Comparison of ENCODE assay signal across 14 cellular contexts in the genomic region with DNA sequence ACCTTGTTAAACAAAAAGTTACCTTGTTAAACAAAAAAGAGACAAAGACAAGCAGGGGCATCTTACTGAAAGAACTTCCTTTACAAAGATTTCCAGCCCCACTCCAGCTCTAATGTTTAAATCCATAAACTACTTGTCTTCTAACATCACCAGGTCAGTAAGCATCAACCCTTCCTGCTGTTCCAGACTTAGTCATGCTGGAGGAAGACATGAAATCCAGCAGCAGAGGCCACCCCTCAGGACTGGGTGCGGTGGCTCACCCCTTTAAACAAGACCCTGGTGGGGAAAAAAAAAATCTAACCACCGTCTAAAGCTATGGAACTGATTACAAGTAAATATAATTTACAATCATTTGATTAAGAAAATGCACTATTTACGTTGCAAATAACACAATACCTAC. TPM values are rescaled to one million over a fixed set of nuclear protein-coding genes. Genes with fewer than 3 reads are reported as not detected.
DNase-seq lines count a peak whose midpoint lies in the region; ATAC-seq, FAIRE-seq and TF ChIP-seq lines count a peak whose summit lies in the region.
"Had no signal": no experiment of that assay in that cellular context is flagged by ENCODE, and none has a peak within 500 bp of the region (broad histone marks: within the 10 kb centered on the region; RNA-seq: fewer than 3 reads in every experiment).

No MANE protein-coding gene starts in this region.

- no peak for TF ChIP-seq POLR2A in upper lobe of left lung (IDR thresholded peaks at IDR 0.05)

- peaks cover 18% of the 10 kb centered on the region for H4K20me1 ChIP-seq in GM23338 (replicated peaks; ENCODE audit: insufficient read depth)

- H3K9me3 ChIP-seq in kidney (ENCODE audit: control insufficient read depth in 1 of 2, low read length in 2 of 2) (no peaks in the 10 kb centered on the region), upper lobe of left lung (no peaks in the 10 kb centered on the region)

- TF ChIP-seq CTCF in brain microvascular endothelial cell (IDR thresholded peaks at IDR 0.05; ENCODE audit: low read depth, low read length, missing control alignments) (no peak), kidney (IDR thresholded peaks at IDR 0.05; ENCODE audit: borderline replicate concordance, extremely low read depth, insufficient read depth) (no peak), upper lobe of left lung (IDR thresholded peaks at IDR 0.05) (no peak), GM23338 (conservative IDR thresholded peaks at IDR 0.05; ENCODE audit: low read depth in 2 of 2) (no peak)

- peak overlapping the region; percentile 76 for H3K27ac ChIP-seq in brain microvascular endothelial cell
- H3K27ac ChIP-seq in kidney (ENCODE audit: low read depth in 2 of 2, low read length in 2 of 2) = peak overlapping the region; percentile 8 to 10
- peak overlapping the region; percentile 4 to 73 (median 49) for H3K27ac ChIP-seq in upper lobe of left lung
- H3K27ac ChIP-seq in GM23338 (ENCODE audit: low read depth) = no peak overlapping the region

- no peak overlapping the region for H2AFZ ChIP-seq in GM23338

- peaks cover 0 to 5% of the 10 kb centered on the region in 2 donors for H3K4me1 ChIP-seq in kidney (ENCODE audit: control insufficient read depth in 1 of 2, insufficient read depth in 1 of 2, low read depth in 1 of 2, low read length in 2 of 2)
- peaks cover 42 to 59% (median 48%) of the 10 kb centered on the region in 4 donors for H3K4me1 ChIP-seq in upper lobe of left lung
- H3K4me1 ChIP-seq in GM23338 (ENCODE audit: insufficient read depth) = no peaks in the 10 kb centered on the region

- no peaks in the 10 kb centered on the region for H3F3A ChIP-seq in GM23338 (replicated peaks; ENCODE audit: low read depth)

- no peak overlapping the region for H3K9ac ChIP-seq in kidney (ENCODE audit: low read length in 2 of 2)

- peak overlapping the region; percentile 59 for H3K27ac Mint-ChIP-seq in activated T-cell treated with anti-CD3 and anti-CD28 coated beads, Interleukin-2, amount 50 U/mL, for 72 hours
- H3K27ac Mint-ChIP-seq in GM23338 = no peak overlapping the region

- in situ Hi-C loops in brain microvascular endothelial cell (cut with HindIII; ENCODE audit: low pct_ligation_motif_present, low sequenced_read_pairs) = no loop called here

- TF ChIP-seq EP300 in upper lobe of left lung (IDR thresholded peaks at IDR 0.05) = no peak

- H3K4me3 ChIP-seq in brain microvascular endothelial cell (ENCODE audit: low read depth, low read length) (no peak overlapping the region), kidney (ENCODE audit: low read length in 2 of 2) (no peak overlapping the region), upper lobe of left lung (no peak overlapping the region), GM23338 (no peak overlapping the region)

- intact Hi-C loops in kidney (cut with DNase I) = no loop called here

- no peak overlapping the region for H3K4me2 ChIP-seq in GM23338

- no peak for DNase-seq in activated T-cell treated with anti-CD3 and anti-CD28 coated beads, Interleukin-2, amount 50 U/mL, for 72 hours
- DNase-seq in activated T-cell treated with anti-CD3 and anti-CD28 coated beads, Interleukin-2, amount 50 U/mL, for 4 hours = no peak
- DNase-seq in brain microvascular endothelial cell (peak; percentile 61), kidney (no peak), upper lobe of left lung (no peak), GM23338 (ENCODE audit: low spot score) (no peak), NCI-H748 treated with DMSO at 0.1 percent for 48 hours (lab: John Stamatoyannopoulos, UW) (no peak)
- DNase-seq: DMS79 treated with DMSO at 0.1 percent for 48 hours, right cardiac atrium had no signal

- peaks cover 8 to 10% of the 10 kb centered on the region in 2 donors for H3K36me3 Mint-ChIP-seq in activated T-cell treated with anti-CD3 and anti-CD28 coated beads, Interleukin-2, amount 50 U/mL, for 72 hours (ENCODE audit: insufficient read depth in 2 of 2)
- peaks cover 18% of the 10 kb centered on the region for H3K36me3 Mint-ChIP-seq in activated T-cell treated with anti-CD3 and anti-CD28 coated beads, Interleukin-2, amount 50 U/mL, for 4 hours (ENCODE audit: insufficient read depth)
- H3K36me3 Mint-ChIP-seq in GM23338 (ENCODE audit: low read depth) = peaks cover 46% of the 10 kb centered on the region

- no peak for ATAC-seq in activated T-cell treated with anti-CD3 and anti-CD28 coated beads, Interleukin-2, amount 50 U/mL, for 72 hours (replicated peaks in 1 of 2)
- no peak for ATAC-seq in activated T-cell treated with anti-CD3 and anti-CD28 coated beads, Interleukin-2, amount 50 U/mL, for 4 hours
- ATAC-seq in upper lobe of left lung (ENCODE audit: low FRiP score in 2 of 2) (no peak), GM19397 (IDR thresholded peaks at IDR 0.05; ENCODE audit: unreplicated experiment) (no peak), GM23338 (no peak)

- no peak overlapping the region for H3K4me3 Mint-ChIP-seq in activated T-cell treated with anti-CD3 and anti-CD28 coated beads, Interleukin-2, amount 50 U/mL, for 72 hours
- no peak overlapping the region for H3K4me3 Mint-ChIP-seq in activated T-cell treated with anti-CD3 and anti-CD28 coated beads, Interleukin-2, amount 50 U/mL, for 4 hours
- no peak overlapping the region for H3K4me3 Mint-ChIP-seq in GM23338

- no peaks in the 10 kb centered on the region for H3K9me2 ChIP-seq in GM23338 (ENCODE audit: insufficient read depth)

- WGBS in upper lobe of left lung, 2 donors = 47 to 66% methylated on average over 3 of the region's 3 CpGs

- FAIRE-seq in kidney (lab: Jason Lieb, UNC) = no peak

- peaks cover 9% of the 10 kb centered on the region for H3K36me3 ChIP-seq in brain microvascular endothelial cell (replicated peaks)
- peaks cover 21% of the 10 kb centered on the region in 2 donors for H3K36me3 ChIP-seq in kidney (ENCODE audit: control insufficient read depth in 1 of 2, insufficient read depth in 2 of 2, low read length in 2 of 2)
- peaks cover 0 to 46% (median 24%) of the 10 kb centered on the region in 4 donors for H3K36me3 ChIP-seq in upper lobe of left lung
- H3K36me3 ChIP-seq in GM23338 (ENCODE audit: insufficient read depth) = peaks cover 23% of the 10 kb centered on the region

- H3K4me1 Mint-ChIP-seq in activated T-cell treated with anti-CD3 and anti-CD28 coated beads, Interleukin-2, amount 50 U/mL, for 72 hours (ENCODE audit: low read depth) = peaks cover 29% of the 10 kb centered on the region
- peaks cover 53% of the 10 kb centered on the region for H3K4me1 Mint-ChIP-seq in activated T-cell treated with anti-CD3 and anti-CD28 coated beads, Interleukin-2, amount 50 U/mL, for 4 hours (ENCODE audit: low read depth)
- H3K4me1 Mint-ChIP-seq in GM23338 = no peaks in the 10 kb centered on the region

- H3K9me3 Mint-ChIP-seq in activated T-cell treated with anti-CD3 and anti-CD28 coated beads, Interleukin-2, amount 50 U/mL, for 72 hours = no peaks in the 10 kb centered on the region
- no peaks in the 10 kb centered on the region for H3K9me3 Mint-ChIP-seq in activated T-cell treated with anti-CD3 and anti-CD28 coated beads, Interleukin-2, amount 50 U/mL, for 4 hours
- H3K9me3 Mint-ChIP-seq in GM23338 = no peaks in the 10 kb centered on the region

- no peaks in the 10 kb centered on the region for H3K27me3 ChIP-seq in brain microvascular endothelial cell (replicated peaks)
- H3K27me3 ChIP-seq in upper lobe of left lung = no peaks in the 10 kb centered on the region
- H3K27me3 ChIP-seq in GM23338 (ENCODE audit: insufficient read depth) = no peaks in the 10 kb centered on the region

- H3K79me2 ChIP-seq in GM23338 (replicated peaks; ENCODE audit: insufficient read depth) = peaks cover 13% of the 10 kb centered on the region

- no peaks in the 10 kb centered on the region for H3K27me3 Mint-ChIP-seq in activated T-cell treated with anti-CD3 and anti-CD28 coated beads, Interleukin-2, amount 50 U/mL, for 72 hours (ENCODE audit: low read depth)
- H3K27me3 Mint-ChIP-seq in activated T-cell treated with anti-CD3 and anti-CD28 coated beads, Interleukin-2, amount 50 U/mL, for 4 hours (ENCODE audit: low read depth) = no peaks in the 10 kb centered on the region
- peaks cover 3% of the 10 kb centered on the region for H3K27me3 Mint-ChIP-seq in GM23338 (ENCODE audit: insufficient read depth, low read depth, poor library complexity)

TF ChIP-seq in GM23338, 12 proteins besides CTCF, POLR2A, EP300 and RAD21 (continues in another document):
- TF ChIP-seq POLR2AphosphoS5 (IDR thresholded peaks at IDR 0.05; ENCODE audit: low read depth) (no peak), CREB1 (CRISPR knock-in tag; IDR thresholded peaks at IDR 0.05; ENCODE audit: low read depth) (no peak), STAT1 (IDR thresholded peaks at IDR 0.05; ENCODE audit: unreplicated experiment) (no peak), ZNF331 (CRISPR knock-in tag; IDR thresholded peaks at IDR 0.05; ENCODE audit: low read depth) (no peak), JUNB (IDR thresholded peaks at IDR 0.05; ENCODE audit: unreplicated experiment) (no peak)

RNA-seq across cellular contexts. Expression of a gene that starts 9.1 kb away (rescaled TPM):
- 10 to 100 TPM; 14.2 to 18.7 TPM for total RNA-seq in activated T-cell treated with anti-CD3 and anti-CD28 coated beads, Interleukin-2, amount 50 U/mL, for 72 hours
- 10 to 100 TPM; 12.6 to 17.7 (median 13.3) TPM for total RNA-seq in activated T-cell treated with anti-CD3 and anti-CD28 coated beads, Interleukin-2, amount 50 U/mL, for 4 hours
- total RNA-seq in kidney = 15.0 TPM
- 8.3 TPM for polyA plus RNA-seq in kidney (ENCODE audit: insufficient read depth, low read depth, low replicate concordance)
- 10 to 100 TPM; 18.3 to 34.3 (median 25.2) TPM for total RNA-seq in upper lobe of left lung
- 21.2 and 26.6 TPM in 2 replicates for total RNA-seq in GM23338 (2014; rRNA removed; shearing (Covaris generic))
- 15.5 and 16.6 TPM in 2 replicates for polyA plus RNA-seq in GM23338 (2016; fragmentation: Nextera tagmentation; extraction: Ambion mirVana)

RNA-seq across cellular contexts. Expression of a gene that starts 19.4 kb away (rescaled TPM):
- total RNA-seq in activated T-cell treated with anti-CD3 and anti-CD28 coated beads, Interleukin-2, amount 50 U/mL, for 72 hours = not detected
- not detected for total RNA-seq in activated T-cell treated with anti-CD3 and anti-CD28 coated beads, Interleukin-2, amount 50 U/mL, for 4 hours
- total RNA-seq in kidney (not detected), upper lobe of left lung (not detected)
- polyA plus RNA-seq in kidney (ENCODE audit: insufficient read depth, low read depth, low replicate concordance) (not detected), GM23338 (2016; fragmentation: Nextera tagmentation; extraction: Ambion mirVana) (not detected in 2 replicates)
- not detected in 2 replicates for total RNA-seq in GM23338 (2014; rRNA removed; shearing (Covaris generic))
- total RNA-seq: A673, MCF 10A, right cardiac atrium had no signal
- polyA plus RNA-seq: adipose tissue, right cardiac atrium, thymus had no signal

RNA-seq across cellular contexts. Expression of a gene that starts 30.6 kb away (rescaled TPM):
- not detected for total RNA-seq in activated T-cell treated with anti-CD3 and anti-CD28 coated beads, Interleukin-2, amount 50 U/mL, for 72 hours
- not detected for total RNA-seq in activated T-cell treated with anti-CD3 and anti-CD28 coated beads, Interleukin-2, amount 50 U/mL, for 4 hours
- total RNA-seq in kidney (not detected), upper lobe of left lung (not detected)
- polyA plus RNA-seq in kidney (ENCODE audit: insufficient read depth, low read depth, low replicate concordance) (not detected), GM23338 (2016; fragmentation: Nextera tagmentation; extraction: Ambion mirVana) (not detected in 2 replicates)
- not detected in 2 replicates for total RNA-seq in GM23338 (2014; rRNA removed; shearing (Covaris generic))
- total RNA-seq: A673, MCF 10A, right cardiac atrium had no signal
- polyA plus RNA-seq: right cardiac atrium had no signal
